Comparison of ENCODE assay signal across 15 cellular contexts in genomic region chr2:222751821-222752719, GRCh38.
A peak's percentile ranks its signal among the peaks of the same experiment; 100 is the strongest.
DNase-seq lines count a peak whose midpoint lies in the region; TF ChIP-seq lines count a peak whose summit lies in the region.
"Had no signal": no experiment of that assay in that cellular context is flagged by ENCODE, and none has a peak within 500 bp of the region (broad histone marks: within the 10 kb centered on the region; RNA-seq: fewer than 3 reads in every experiment).

No MANE protein-coding gene starts in this region.

- H3K79me2 ChIP-seq in smooth muscle cell (ENCODE audit: low read depth), result no peaks in the 10 kb centered on the region

- H3K27ac ChIP-seq in smooth muscle cell (ENCODE audit: low read depth), result peak overlapping the region; percentile 33

- WGBS in smooth muscle cell (ENCODE audit: low lambda C conversion rate), result 62% methylated on average over 13 of the region's 13 CpGs

- H3K36me3 ChIP-seq in smooth muscle cell (ENCODE audit: low read depth), result no peaks in the 10 kb centered on the region

- H4K20me1 ChIP-seq in smooth muscle cell (ENCODE audit: low read depth), result no peaks in the 10 kb centered on the region

- H3K4me1 ChIP-seq in smooth muscle cell (ENCODE audit: low read depth), result peaks cover 39% of the 10 kb centered on the region

- peaks cover 12% of the 10 kb centered on the region for H3K27me3 Mint-ChIP-seq in activated naive CD4-positive, alpha-beta T cell treated with anti-CD3 and anti-CD28 coated beads, Interleukin-2, amount 10 ng/mL, durations not matched to agents 7 days and 5 days
- H3K27me3 Mint-ChIP-seq in glutamatergic neuron (ENCODE audit: unreplicated experiment), result peaks cover 9% of the 10 kb centered on the region
- H3K27me3 Mint-ChIP-seq: dendritic cell treated with granulocyte-macrophage colony-stimulating factor and Interleukin-4, amounts not matched to agents 40 ng/mL and 50 ng/mL, for 4 days had no signal

- H3K9me3 ChIP-seq in smooth muscle cell (replicated peaks; ENCODE audit: low read depth), result no peaks in the 10 kb centered on the region

- CTCF ChIA-PET in activated naive CD4-positive, alpha-beta T cell treated with anti-CD3 and anti-CD28 coated beads, Interleukin-2, amount 10 ng/mL, durations not matched to agents 7 days and 5 days (lab: Charles Lee), result interaction anchor here (1.0 to 1.6 kb wide), 4 partner anchors 12 to 61 kb away, joined by 4 to 7 read pairs (median 4); no protein-coding TSS in a partner anchor

- no peaks in the 10 kb centered on the region for H3F3A ChIP-seq in smooth muscle cell (ENCODE audit: low read depth)

- H3K4me3 ChIP-seq in smooth muscle cell, result no peak overlapping the region
- H3K4me3 ChIP-seq: GM12878 had no signal

- H3K4me3 Mint-ChIP-seq in activated naive CD4-positive, alpha-beta T cell treated with anti-CD3 and anti-CD28 coated beads, Interleukin-2, amount 10 ng/mL, durations not matched to agents 7 days and 5 days, result no peak overlapping the region
- H3K4me3 Mint-ChIP-seq in glutamatergic neuron (ENCODE audit: unreplicated experiment), result no peak overlapping the region
- H3K4me3 Mint-ChIP-seq: activated naive CD4-positive, alpha-beta T cell treated with anti-CD3 and anti-CD28 coated beads, Interleukin-2, amount 50 U/mL, for 24 hours; dendritic cell treated with granulocyte-macrophage colony-stimulating factor and Interleukin-4, amounts not matched to agents 40 ng/mL and 50 ng/mL, for 4 days; stimulated activated memory B cell treated with anti-CD40 and anti-IgM and Interleukin-4, amounts not matched to agents 10 μg/mL and 1 μg/mL and 100 μg/mL, for 72 hours had no signal

- TF ChIP-seq CTCF in glutamatergic neuron (IDR thresholded peaks at IDR 0.05; ENCODE audit: partially characterized antibody, unreplicated experiment) (no peak), smooth muscle cell (IDR thresholded peaks at IDR 0.05; ENCODE audit: borderline replicate concordance, insufficient read depth, poor library complexity, severe bottlenecking) (no peak)

- peak; percentile 54 for DNase-seq in activated naive CD4-positive, alpha-beta T cell treated with anti-CD3 and anti-CD28 coated beads, Interleukin-2, amount 10 ng/mL, durations not matched to agents 7 days and 5 days
- DNase-seq in activated naive CD4-positive, alpha-beta T cell treated with anti-CD3 and anti-CD28 coated beads, Interleukin-2, amount 50 U/mL, for 16 hours, result no peak
- peak; percentile 29 to 41 for DNase-seq in SHP77 (lab: John Stamatoyannopoulos, UW)
- DNase-seq in glutamatergic neuron, result no peak
- no peak for DNase-seq in smooth muscle cell (lab: John Stamatoyannopoulos, UW; ENCODE audit: unreplicated experiment)
- DNase-seq in NCI-H1417 treated with DMSO at 0.1 percent for 48 hours (lab: John Stamatoyannopoulos, UW), result no peak
- no peak for DNase-seq in dedifferentiated amniotic fluid mesenchymal stem cell (ENCODE audit: extremely low spot score)
- DNase-seq in NCI-H2029 treated with DMSO at 0.1 percent for 48 hours (lab: John Stamatoyannopoulos, UW), result no peak
- DNase-seq: mammary epithelial cell, MM.1S, NCI-H446 treated with DMSO at 0.1 percent for 48 hours had no signal

- H3K36me3 Mint-ChIP-seq in activated naive CD4-positive, alpha-beta T cell treated with anti-CD3 and anti-CD28 coated beads, Interleukin-2, amount 10 ng/mL, durations not matched to agents 7 days and 5 days, result no peaks in the 10 kb centered on the region
- H3K36me3 Mint-ChIP-seq in glutamatergic neuron (ENCODE audit: unreplicated experiment), result no peaks in the 10 kb centered on the region
- H3K36me3 Mint-ChIP-seq: activated naive CD4-positive, alpha-beta T cell treated with anti-CD3 and anti-CD28 coated beads, Interleukin-2, amount 50 U/mL, for 24 hours; stimulated activated memory B cell treated with anti-CD40 and anti-IgM and Interleukin-4, amounts not matched to agents 10 μg/mL and 1 μg/mL and 100 μg/mL, for 72 hours had no signal

- H3K9me3 Mint-ChIP-seq in activated naive CD4-positive, alpha-beta T cell treated with anti-CD3 and anti-CD28 coated beads, Interleukin-2, amount 10 ng/mL, durations not matched to agents 7 days and 5 days, result no peaks in the 10 kb centered on the region
- H3K9me3 Mint-ChIP-seq in glutamatergic neuron (ENCODE audit: unreplicated experiment), result peaks cover 10% of the 10 kb centered on the region
- H3K9me3 Mint-ChIP-seq: activated naive CD4-positive, alpha-beta T cell treated with anti-CD3 and anti-CD28 coated beads, Interleukin-2, amount 50 U/mL, for 24 hours; dendritic cell treated with granulocyte-macrophage colony-stimulating factor and Interleukin-4, amounts not matched to agents 40 ng/mL and 50 ng/mL, for 4 days had no signal

- no peak overlapping the region for H3K27ac Mint-ChIP-seq in activated naive CD4-positive, alpha-beta T cell treated with anti-CD3 and anti-CD28 coated beads, Interleukin-2, amount 10 ng/mL, durations not matched to agents 7 days and 5 days
- H3K27ac Mint-ChIP-seq in glutamatergic neuron (ENCODE audit: unreplicated experiment), result peak overlapping the region; percentile 92
- H3K27ac Mint-ChIP-seq: activated naive CD4-positive, alpha-beta T cell treated with anti-CD3 and anti-CD28 coated beads, Interleukin-2, amount 50 U/mL, for 24 hours; dendritic cell treated with granulocyte-macrophage colony-stimulating factor and Interleukin-4, amounts not matched to agents 40 ng/mL and 50 ng/mL, for 4 days; stimulated activated memory B cell treated with anti-CD40 and anti-IgM and Interleukin-4, amounts not matched to agents 10 μg/mL and 1 μg/mL and 100 μg/mL, for 72 hours had no signal

- peak overlapping the region; percentile 60 for H3K4me2 ChIP-seq in smooth muscle cell

- peaks cover 17% of the 10 kb centered on the region for H3K4me1 Mint-ChIP-seq in activated naive CD4-positive, alpha-beta T cell treated with anti-CD3 and anti-CD28 coated beads, Interleukin-2, amount 10 ng/mL, durations not matched to agents 7 days and 5 days
- H3K4me1 Mint-ChIP-seq in glutamatergic neuron (ENCODE audit: low read depth, unreplicated experiment), result peaks cover 29% of the 10 kb centered on the region
- H3K4me1 Mint-ChIP-seq: activated naive CD4-positive, alpha-beta T cell treated with anti-CD3 and anti-CD28 coated beads, Interleukin-2, amount 50 U/mL, for 24 hours; stimulated activated memory B cell treated with anti-CD40 and anti-IgM and Interleukin-4, amounts not matched to agents 10 μg/mL and 1 μg/mL and 100 μg/mL, for 72 hours had no signal

- H3K9ac ChIP-seq in smooth muscle cell (ENCODE audit: low read depth), result no peak overlapping the region

- H2AFZ ChIP-seq in smooth muscle cell (ENCODE audit: low read depth), result peak overlapping the region; percentile 13

- H3K27me3 ChIP-seq in smooth muscle cell (ENCODE audit: low read depth), result no peaks in the 10 kb centered on the region

Comparison
In these comparisons a context has a peak if more than half of its experiments do, and no peak if none do; other contexts are left out.
1. DNase-seq: peak in activated naive CD4-positive, alpha-beta T cell treated with anti-CD3 and anti-CD28 coated beads, Interleukin-2, amount 10 ng/mL, durations not matched to agents 7 days and 5 days (single experiment) and SHP77 (2 of 2); none in activated naive CD4-positive, alpha-beta T cell treated with anti-CD3 and anti-CD28 coated beads, Interleukin-2, amount 50 U/mL, for 16 hours (single experiment), glutamatergic neuron (single experiment), smooth muscle cell (single experiment), NCI-H1417 treated with DMSO at 0.1 percent for 48 hours (single experiment), dedifferentiated amniotic fluid mesenchymal stem cell (single experiment) and NCI-H2029 treated with DMSO at 0.1 percent for 48 hours (single experiment).